Comparison of ENCODE assay signal across 34 cellular contexts in the genomic region with DNA sequence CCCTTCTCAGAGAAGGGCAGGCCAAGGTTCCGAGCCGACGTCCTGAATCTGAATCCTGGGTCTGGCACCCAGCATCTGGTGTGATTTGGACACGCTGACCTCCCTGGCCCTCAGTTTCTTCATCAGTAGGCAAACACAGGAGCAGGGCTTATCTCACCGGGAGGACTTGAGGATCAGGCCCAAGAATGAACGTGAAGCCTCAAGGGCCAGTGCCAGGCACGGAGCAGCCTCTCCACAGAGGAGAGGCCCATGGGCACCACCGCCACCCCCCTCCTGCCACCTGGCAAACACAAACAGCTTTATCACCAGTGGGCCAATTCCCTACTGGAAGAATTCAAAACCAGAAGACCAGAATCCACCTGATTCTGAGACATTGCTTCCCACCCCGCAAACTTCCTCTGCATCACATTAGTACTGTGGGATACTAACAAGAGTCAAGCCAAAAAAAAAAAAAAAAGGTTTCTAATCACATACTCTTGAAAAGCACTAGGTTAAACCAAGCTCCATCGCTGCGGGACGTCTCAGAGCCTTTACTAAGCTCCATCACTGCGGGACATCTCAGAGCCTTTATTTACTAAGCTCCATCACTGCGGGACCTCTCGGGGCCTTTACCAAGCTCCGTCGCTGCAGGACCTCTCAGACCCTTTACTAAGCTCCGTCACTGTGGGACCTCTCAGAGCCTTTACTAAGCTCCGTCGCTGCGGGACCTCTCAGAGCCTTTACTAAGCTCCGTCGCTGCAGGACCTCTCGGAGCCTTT.
DNase-seq lines count a peak whose midpoint lies in the region; ATAC-seq, FAIRE-seq and TF ChIP-seq lines count a peak whose summit lies in the region.
"Had no signal": no experiment of that assay in that cellular context is flagged by ENCODE, and none has a peak within 500 bp of the region (broad histone marks: within the 10 kb centered on the region; RNA-seq: fewer than 3 reads in every experiment).

No MANE protein-coding gene starts in this region.

- no peaks in the 10 kb centered on the region for H4K20me1 ChIP-seq in HepG2 (ENCODE audit: insufficient read depth, low read length)

- intact Hi-C loops in right lobe of liver (cut with DNase I) (no loop called here), HepG2 (cut with micrococcal nuclease; ENCODE audit: unreplicated experiment) (no loop called here), left ventricle myocardium inferior (cut with micrococcal nuclease) (no loop called here), pancreas (cut with DNase I) (no loop called here)
- intact Hi-C loops in activated CD8-positive, alpha-beta T cell treated with anti-CD3 and anti-CD28 coated beads for 36 hours (cut with micrococcal nuclease), result no loop called here

- no TSS peak for BruUV-seq in HepG2 (replicated peaks; lab: Mats Ljungman, UMichigan)

- H3K9me3 Mint-ChIP-seq in activated CD8-positive, alpha-beta T cell treated with anti-CD3 and anti-CD28 coated beads for 36 hours, result no peaks in the 10 kb centered on the region
- H3K9me3 Mint-ChIP-seq: activated T-helper 1 cell treated with anti-CD3 and anti-CD28 coated beads, Interleukin-12 subunit alpha, Interleukin-12 subunit beta, Interleukin-2, Interleukin-4 antibody, amounts not matched to agents 30 ng/mL and 10 ng/mL and 1 ng/mL, durations not matched to agents 14 hours and 24 hours and 36 hours; CD8-positive, alpha-beta memory T cell; GM23338; T-helper 1 cell treated with Interleukin-12 subunit alpha and Interleukin-12 subunit beta and Interleukin-4 antibody, amounts not matched to agents 30 μg/mL and 1 μg/mL, for 36 hours had no signal

- no peaks in the 10 kb centered on the region for H3K4me1 Mint-ChIP-seq in activated CD8-positive, alpha-beta T cell treated with anti-CD3 and anti-CD28 coated beads for 36 hours (ENCODE audit: low read depth)
- H3K4me1 Mint-ChIP-seq: activated CD4-positive, alpha-beta memory T cell treated with anti-CD3 and anti-CD28 coated beads, Interleukin-2, amount 10 ng/mL, durations not matched to agents 7 days and 5 days; activated naive CD4-positive, alpha-beta T cell treated with anti-CD3 and anti-CD28 coated beads, Interleukin-2, amount 10 ng/mL, durations not matched to agents 7 days and 5 days; CD8-positive, alpha-beta memory T cell had no signal

- no peak for TF ChIP-seq CTCF in right lobe of liver (IDR thresholded peaks at IDR 0.05)
- TF ChIP-seq CTCF in HepG2 (CRISPR knock-in tag; IDR thresholded peaks at IDR 0.05), result no peak
- no peak for TF ChIP-seq CTCF in left ventricle myocardium inferior (IDR thresholded peaks at IDR 0.05; ENCODE audit: borderline replicate concordance)
- no peak for TF ChIP-seq CTCF in pancreas (IDR thresholded peaks at IDR 0.05)
- no peak for TF ChIP-seq CTCF in activated CD8-positive, alpha-beta T cell treated with anti-CD3 and anti-CD28 coated beads for 36 hours (IDR thresholded peaks at IDR 0.05)
- TF ChIP-seq CTCF in coronary artery (IDR thresholded peaks at IDR 0.05), result no peak

- H3K36me3 Mint-ChIP-seq in activated CD8-positive, alpha-beta T cell treated with anti-CD3 and anti-CD28 coated beads for 36 hours (ENCODE audit: low read depth), result no peaks in the 10 kb centered on the region
- H3K36me3 Mint-ChIP-seq: activated naive CD4-positive, alpha-beta T cell treated with anti-CD3 and anti-CD28 coated beads, Interleukin-2, amount 10 ng/mL, durations not matched to agents 7 days and 5 days had no signal

- FAIRE-seq in HepG2 (lab: Jason Lieb, UNC) (no peak), pancreas (lab: Jason Lieb, UNC) (no peak)

- H3K4me1 ChIP-seq in right lobe of liver, result peaks cover 0 to 16% (median 4%) of the 10 kb centered on the region in 4 donors
- no peaks in the 10 kb centered on the region for H3K4me1 ChIP-seq in HepG2 (ENCODE audit: insufficient read depth, low read length)
- no peaks in the 10 kb centered on the region for H3K4me1 ChIP-seq in left ventricle myocardium inferior
- no peaks in the 10 kb centered on the region for H3K4me1 ChIP-seq in pancreas
- H3K4me1 ChIP-seq: BE2C, breast epithelium had no signal

- TF ChIP-seq POLR2A in right lobe of liver (IDR thresholded peaks at IDR 0.05) (no peak), HepG2 (IDR thresholded peaks at IDR 0.05; ENCODE audit: insufficient read depth in 1 of 2, low read depth in 2 of 2, low read length in 2 of 2) (no peak)

- H3K79me2 ChIP-seq in HepG2 (ENCODE audit: insufficient read depth, low read length), result no peaks in the 10 kb centered on the region

- POLR2A ChIA-PET in HepG2 (lab: Yijun Ruan, JAX), result no interaction called here
- POLR2A ChIA-PET in activated CD8-positive, alpha-beta T cell treated with anti-CD3 and anti-CD28 coated beads for 36 hours (lab: Charles Lee), result interaction anchor here (0.8 kb wide), 1 partner anchor 51 kb away, joined by 3 read pairs; no protein-coding TSS in a partner anchor

- H3K27me3 ChIP-seq in right lobe of liver (no peaks in the 10 kb centered on the region), HepG2 (ENCODE audit: control insufficient read depth in 1 of 2, insufficient read depth in 2 of 2, low read length in 2 of 2) (no peaks in the 10 kb centered on the region), left ventricle myocardium inferior (ENCODE audit: low read depth) (peaks cover 8% of the 10 kb centered on the region), pancreas (no peaks in the 10 kb centered on the region)
- H3K27me3 ChIP-seq: BE2C, breast epithelium, MG63 had no signal

- no peak overlapping the region for H2AFZ ChIP-seq in HepG2 (ENCODE audit: low read length)
- H2AFZ ChIP-seq: GM23338 had no signal

- DNase-seq in right lobe of liver, result peak in 2 of 3 donors; percentile 32 to 47
- no peak for DNase-seq in HepG2 (ENCODE audit: low spot score)
- peak; percentile 6 for DNase-seq in left ventricle myocardium inferior
- DNase-seq in pancreas, result peak in 4 of 6 donors; percentile 13 to 46 (median 31)
- DNase-seq in activated CD8-positive, alpha-beta T cell treated with anti-CD3 and anti-CD28 coated beads for 36 hours, result no peak
- no peak for DNase-seq in OCI-M1 (lab: John Stamatoyannopoulos, UW)
- DNase-seq in coronary artery (ENCODE audit: low spot score), result no peak
- DNase-seq: activated CD4-positive, alpha-beta memory T cell treated with anti-CD3 and anti-CD28 coated beads, Interleukin-2, amount 10 ng/mL, durations not matched to agents 7 days and 5 days; activated CD8-positive, alpha-beta memory T cell treated with anti-CD3 and anti-CD28 coated beads, Interleukin-2, amount 50 U/mL, for 48 hours; activated naive CD4-positive, alpha-beta T cell treated with anti-CD3 and anti-CD28 coated beads, Interleukin-2, amount 10 ng/mL, durations not matched to agents 7 days and 5 days; amniotic stem cell; BE2C; DMS 273 treated with DMSO at 0.1 percent for 48 hours; effector CD4-positive, alpha-beta T cell; HFFc6; hypothalamus; mesendoderm; MG63; NCI-H1105 treated with DMSO at 0.1 percent for 48 hours; NCI-H2029; NCI-H526; PC-3; stimulated activated CD4-positive, alpha-beta T cell treated with anti-CD3 and anti-CD28 coated beads, Interleukin-2, amount 100 ng/mL, for 24 hours had no signal

- H3K27ac ChIP-seq in right lobe of liver, result no peak overlapping the region
- no peak overlapping the region for H3K27ac ChIP-seq in HepG2 (ENCODE audit: extremely low read length, insufficient read depth, low read length)
- H3K27ac ChIP-seq in left ventricle myocardium inferior (replicated peaks), result no peak overlapping the region
- H3K27ac ChIP-seq in pancreas, result no peak overlapping the region
- no peak overlapping the region for H3K27ac ChIP-seq in coronary artery
- H3K27ac ChIP-seq: breast epithelium, KMS-11, neutrophil had no signal

- TF ChIP-seq RAD21 in HepG2 (CRISPR knock-in tag; IDR thresholded peaks at IDR 0.05), result no peak

- CTCF ChIA-PET in HepG2 (lab: Yijun Ruan, JAX; ENCODE audit: low intra/inter-chr PET ratio, low total read pairs), result no interaction called here
- CTCF ChIA-PET in activated CD8-positive, alpha-beta T cell treated with anti-CD3 and anti-CD28 coated beads for 36 hours (lab: Charles Lee), result interaction anchor here (0.6 kb wide), 1 partner anchor 43 kb away, joined by 3 read pairs; no protein-coding TSS in a partner anchor

- no peak overlapping the region for H3K4me3 ChIP-seq in right lobe of liver
- no peak overlapping the region for H3K4me3 ChIP-seq in HepG2 (replicated peaks in 1 of 3; ENCODE audit: insufficient read depth in 1 of 3, low read depth in 2 of 3, low read length in 3 of 3)
- H3K4me3 ChIP-seq in left ventricle myocardium inferior, result no peak overlapping the region
- no peak overlapping the region for H3K4me3 ChIP-seq in pancreas
- H3K4me3 ChIP-seq in coronary artery, result no peak overlapping the region
- H3K4me3 ChIP-seq: breast epithelium, GM23338, MG63 had no signal

- H3K36me3 ChIP-seq in right lobe of liver, result peaks cover 0 to 8% (median 0%) of the 10 kb centered on the region in 4 donors
- peaks cover 10 to 16% of the 10 kb centered on the region in 2 experiments; a peak in 4 of 5 replicates for H3K36me3 ChIP-seq in HepG2 (replicated peaks in 1 of 2; ENCODE audit: control insufficient read depth in 1 of 2, insufficient read depth in 2 of 2, low read length in 2 of 2)
- H3K36me3 ChIP-seq in left ventricle myocardium inferior, result no peaks in the 10 kb centered on the region
- H3K36me3 ChIP-seq in pancreas, result peaks cover 0 to 12% (median 8%) of the 10 kb centered on the region in 3 donors
- H3K36me3 ChIP-seq: BE2C, breast epithelium, MG63 had no signal

- ATAC-seq in right lobe of liver (peak in 2 of 4 donors; percentile 11 to 35), HepG2 (no peak), pancreas (peak in 2 of 4 donors; percentile 14 to 34)
- no peak for ATAC-seq in activated CD8-positive, alpha-beta T cell treated with anti-CD3 and anti-CD28 coated beads for 36 hours
- ATAC-seq: activated CD4-positive, CD25-positive, alpha-beta regulatory T cell treated with anti-CD3 and anti-CD28 coated beads, Interleukin-2, amount 50 U/mL, for 24 hours; GM23338; left colon; PC-3; SK-N-SH treated with all-trans-retinoic acid at 6 μM for 48 hours had no signal

- 74% methylated on average over 12 of the region's 24 CpGs for WGBS in right lobe of liver (ENCODE audit: insufficient coverage, low coverage, low lambda C conversion rate, missing lambda C conversion rate)
- 81% methylated on average over 19 of the region's 24 CpGs for WGBS in HepG2 (ENCODE audit: low lambda C conversion rate)
- 75 to 77% methylated on average over 24 of the region's 24 CpGs for WGBS in pancreas, 2 donors

- TF ChIP-seq EP300 in HepG2 (IDR thresholded peaks at IDR 0.05; ENCODE audit: low read depth in 2 of 2, low read length in 2 of 2) (no peak), HepG2 (CRISPR knock-in tag; IDR thresholded peaks at IDR 0.05; ENCODE audit: borderline replicate concordance) (no peak)

- H3K4me2 ChIP-seq in HepG2 (ENCODE audit: low read depth, low read length), result no peak overlapping the region
- H3K4me2 ChIP-seq: GM23338, KMS-11 had no signal

- H3K27me3 Mint-ChIP-seq in activated CD8-positive, alpha-beta T cell treated with anti-CD3 and anti-CD28 coated beads for 36 hours, result no peaks in the 10 kb centered on the region
- H3K27me3 Mint-ChIP-seq: activated CD4-positive, alpha-beta memory T cell treated with anti-CD3 and anti-CD28 coated beads, Interleukin-2, amount 10 ng/mL, durations not matched to agents 7 days and 5 days; activated naive CD4-positive, alpha-beta T cell treated with anti-CD3 and anti-CD28 coated beads, Interleukin-2, amount 10 ng/mL, durations not matched to agents 7 days and 5 days; CD8-positive, alpha-beta memory T cell; stimulated activated naive CD8-positive, alpha-beta T cell treated with anti-CD3 and anti-CD28 coated beads, Interleukin-15, Interleukin-2, amounts not matched to agents 100 ng/mL and 50 ng/mL, for 24 hours had no signal

- no peak overlapping the region for H3K9ac ChIP-seq in HepG2 (ENCODE audit: insufficient read depth, low read depth, low read length)
- H3K9ac ChIP-seq: KMS-11 had no signal

- H3K9me3 ChIP-seq in right lobe of liver (no peaks in the 10 kb centered on the region), HepG2 (ENCODE audit: low read length) (no peaks in the 10 kb centered on the region), left ventricle myocardium inferior (replicated peaks) (no peaks in the 10 kb centered on the region), pancreas (no peaks in the 10 kb centered on the region)
- H3K9me3 ChIP-seq: BE2C, breast epithelium, MG63, neutrophil had no signal

- in situ Hi-C loops in HepG2 (cut with HindIII; ENCODE audit: extremely low pct_ligation_motif_present, low pct_unique_long_range_greater_than_20kb), result no loop called here

- no peak overlapping the region for H3K4me3 Mint-ChIP-seq in activated CD8-positive, alpha-beta T cell treated with anti-CD3 and anti-CD28 coated beads for 36 hours
- H3K4me3 Mint-ChIP-seq: activated CD4-positive, alpha-beta memory T cell treated with anti-CD3 and anti-CD28 coated beads, Interleukin-2, amount 10 ng/mL, durations not matched to agents 7 days and 5 days; activated naive CD4-positive, alpha-beta T cell treated with anti-CD3 and anti-CD28 coated beads, Interleukin-2, amount 10 ng/mL, durations not matched to agents 7 days and 5 days; activated T-helper 1 cell treated with anti-CD3 and anti-CD28 coated beads, Interleukin-12 subunit alpha, Interleukin-12 subunit beta, Interleukin-2, Interleukin-4 antibody, amounts not matched to agents 30 ng/mL and 10 ng/mL and 1 ng/mL, durations not matched to agents 14 hours and 24 hours and 36 hours; CD8-positive, alpha-beta memory T cell; GM23338; HFFc6; stimulated activated naive CD8-positive, alpha-beta T cell treated with anti-CD3 and anti-CD28 coated beads, Interleukin-15, Interleukin-2, amounts not matched to agents 100 ng/mL and 50 ng/mL, for 24 hours; T-helper 1 cell treated with Interleukin-12 subunit alpha and Interleukin-12 subunit beta and Interleukin-4 antibody, amounts not matched to agents 30 μg/mL and 1 μg/mL, for 36 hours had no signal

- no peak overlapping the region for H3K27ac Mint-ChIP-seq in activated CD8-positive, alpha-beta T cell treated with anti-CD3 and anti-CD28 coated beads for 36 hours
- H3K27ac Mint-ChIP-seq: activated CD4-positive, alpha-beta memory T cell treated with anti-CD3 and anti-CD28 coated beads, Interleukin-2, amount 10 ng/mL, durations not matched to agents 7 days and 5 days; activated naive CD4-positive, alpha-beta T cell treated with anti-CD3 and anti-CD28 coated beads, Interleukin-2, amount 10 ng/mL, durations not matched to agents 7 days and 5 days; activated T-helper 1 cell treated with anti-CD3 and anti-CD28 coated beads, Interleukin-12 subunit alpha, Interleukin-12 subunit beta, Interleukin-2, Interleukin-4 antibody, amounts not matched to agents 30 ng/mL and 10 ng/mL and 1 ng/mL, durations not matched to agents 14 hours and 24 hours and 36 hours; GM23338; HFFc6; stimulated activated naive CD8-positive, alpha-beta T cell treated with anti-CD3 and anti-CD28 coated beads, Interleukin-15, Interleukin-2, amounts not matched to agents 100 ng/mL and 50 ng/mL, for 24 hours; T-helper 1 cell treated with Interleukin-12 subunit alpha and Interleukin-12 subunit beta and Interleukin-4 antibody, amounts not matched to agents 30 μg/mL and 1 μg/mL, for 36 hours had no signal

Comparison
In these comparisons a context has a peak if more than half of its experiments do, and no peak if none do; other contexts are left out.
1. DNase-seq: peak in right lobe of liver (2 of 3), left ventricle myocardium inferior (single experiment) and pancreas (4 of 6); none in HepG2 (single experiment), activated CD8-positive, alpha-beta T cell treated with anti-CD3 and anti-CD28 coated beads for 36 hours (single experiment), OCI-M1 (single experiment) and coronary artery (single experiment).